Comparison of ENCODE assay signal across 11 cellular contexts in the genomic region with DNA sequence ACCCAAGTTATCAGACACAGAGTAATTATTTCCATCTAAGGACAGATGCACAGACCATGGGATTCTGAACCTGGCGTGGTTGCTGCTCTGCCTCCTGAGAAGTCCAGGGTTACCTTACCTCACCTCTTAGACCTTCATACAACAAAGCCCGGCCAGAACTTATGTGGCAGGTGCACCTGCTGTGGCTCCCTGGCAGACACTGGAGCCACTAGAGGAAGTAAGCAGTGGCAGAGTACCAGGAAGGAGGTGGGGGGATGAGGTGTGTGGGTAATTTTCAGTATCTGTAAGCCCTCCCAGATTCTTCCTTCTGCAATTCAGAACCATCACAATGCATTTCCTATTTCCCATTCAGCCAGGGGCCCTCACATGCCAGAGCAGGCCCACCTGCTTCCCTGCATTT.
A peak's percentile ranks its signal among the peaks of the same experiment; 100 is the strongest.
DNase-seq lines count a peak whose midpoint lies in the region; ATAC-seq and TF ChIP-seq lines count a peak whose summit lies in the region.
"Had no signal": no experiment of that assay in that cellular context is flagged by ENCODE, and none has a peak within 500 bp of the region (broad histone marks: within the 10 kb centered on the region; RNA-seq: fewer than 3 reads in every experiment).

No MANE protein-coding gene starts in this region.

- no peak for ATAC-seq in activated naive CD4-positive, alpha-beta T cell treated with anti-CD3 and anti-CD28 coated beads, Interleukin-2, amount 50 U/mL, for 72 hours
- ATAC-seq in HG02588 (IDR thresholded peaks at IDR 0.05; ENCODE audit: unreplicated experiment), result no peak

- H3K4me3 ChIP-seq in esophagus (ENCODE audit: low read depth in 1 of 2, low read length in 2 of 2), result peak overlapping the region; percentile 42 to 97
- H3K4me3 ChIP-seq: colonic mucosa, HAP-1 had no signal

- no peak for TF ChIP-seq CTCF in type B pancreatic cell (conservative IDR thresholded peaks at IDR 0.05)

- no peaks in the 10 kb centered on the region for H3K27me3 Mint-ChIP-seq in activated naive CD4-positive, alpha-beta T cell treated with anti-CD3 and anti-CD28 coated beads, Interleukin-2, amount 50 U/mL, for 24 hours
- H3K27me3 Mint-ChIP-seq in type B pancreatic cell, result peaks cover 28% of the 10 kb centered on the region

- H3K4me1 ChIP-seq in esophagus (ENCODE audit: control insufficient read depth in 2 of 2, insufficient read depth in 2 of 2, low read length in 1 of 2), result peaks cover 2 to 12% of the 10 kb centered on the region in 2 donors
- H3K4me1 ChIP-seq: colonic mucosa had no signal

- H3K4me3 Mint-ChIP-seq in activated naive CD4-positive, alpha-beta T cell treated with anti-CD3 and anti-CD28 coated beads, Interleukin-2, amount 50 U/mL, for 24 hours, result peak overlapping the region; percentile 87
- peak overlapping the region; percentile 89 for H3K4me3 Mint-ChIP-seq in type B pancreatic cell

- peaks cover 66% of the 10 kb centered on the region for H3K4me1 Mint-ChIP-seq in activated naive CD4-positive, alpha-beta T cell treated with anti-CD3 and anti-CD28 coated beads, Interleukin-2, amount 50 U/mL, for 24 hours
- H3K4me1 Mint-ChIP-seq in type B pancreatic cell (ENCODE audit: unreplicated experiment), result peaks cover 19% of the 10 kb centered on the region

- peak overlapping the region; percentile 34 to 70 for H3K27ac ChIP-seq in esophagus (ENCODE audit: low read depth in 2 of 2, low read length in 1 of 2)
- H3K27ac ChIP-seq: colonic mucosa had no signal

- H3K36me3 Mint-ChIP-seq in activated naive CD4-positive, alpha-beta T cell treated with anti-CD3 and anti-CD28 coated beads, Interleukin-2, amount 50 U/mL, for 24 hours, result no peaks in the 10 kb centered on the region
- peaks cover 0 to 6% of the 10 kb centered on the region in 2 donors for H3K36me3 Mint-ChIP-seq in activated naive CD4-positive, alpha-beta T cell treated with anti-CD3 and anti-CD28 coated beads, Interleukin-2, amount 50 U/mL, for 72 hours
- H3K36me3 Mint-ChIP-seq in type B pancreatic cell, result no peaks in the 10 kb centered on the region

- peaks cover 0 to 2% of the 10 kb centered on the region in 2 donors for H3K36me3 ChIP-seq in esophagus (ENCODE audit: control insufficient read depth in 2 of 2, insufficient read depth in 2 of 2, low read length in 1 of 2)
- H3K36me3 ChIP-seq: colonic mucosa, HAP-1 had no signal

- DNase-seq in activated naive CD4-positive, alpha-beta T cell treated with anti-CD3 and anti-CD28 coated beads, Interleukin-2, amount 50 U/mL, for 72 hours (ENCODE audit: low spot score in 2 of 2), result no peak
- DNase-seq in RPMI8226, result peak; percentile 18
- no peak for DNase-seq in type B pancreatic cell (ENCODE audit: extremely low spot score, unreplicated experiment)
- no peak for DNase-seq in HCEC 1CT
- DNase-seq in stimulated activated CD4-positive, alpha-beta T cell treated with anti-CD3 and anti-CD28 coated beads, Interleukin-4, amount 100 ng/mL, for 1 hour, result no peak
- DNase-seq: colonic mucosa, NCI-H1930 had no signal

- 59 to 82% methylated on average over 2 of the region's 2 CpGs for WGBS in esophagus, 2 donors

- no peaks in the 10 kb centered on the region for H3K9me3 ChIP-seq in esophagus (ENCODE audit: control insufficient read depth in 2 of 2, insufficient read depth in 1 of 2, low read depth in 1 of 2, low read length in 1 of 2)
- H3K9me3 ChIP-seq: colonic mucosa, HAP-1 had no signal

- peak overlapping the region; percentile 49 for H3K27ac Mint-ChIP-seq in activated naive CD4-positive, alpha-beta T cell treated with anti-CD3 and anti-CD28 coated beads, Interleukin-2, amount 50 U/mL, for 24 hours
- H3K27ac Mint-ChIP-seq in activated naive CD4-positive, alpha-beta T cell treated with anti-CD3 and anti-CD28 coated beads, Interleukin-2, amount 50 U/mL, for 72 hours, result no peak overlapping the region
- peak overlapping the region; percentile 82 for H3K27ac Mint-ChIP-seq in type B pancreatic cell

- no peaks in the 10 kb centered on the region for H3K9me3 Mint-ChIP-seq in activated naive CD4-positive, alpha-beta T cell treated with anti-CD3 and anti-CD28 coated beads, Interleukin-2, amount 50 U/mL, for 24 hours
- H3K9me3 Mint-ChIP-seq in activated naive CD4-positive, alpha-beta T cell treated with anti-CD3 and anti-CD28 coated beads, Interleukin-2, amount 50 U/mL, for 72 hours, result no peaks in the 10 kb centered on the region
- no peaks in the 10 kb centered on the region for H3K9me3 Mint-ChIP-seq in type B pancreatic cell

- H3K27me3 ChIP-seq in esophagus (ENCODE audit: control insufficient read depth in 1 of 2, insufficient read depth in 2 of 2, low read length in 2 of 2), result no peaks in the 10 kb centered on the region
- H3K27me3 ChIP-seq: colonic mucosa had no signal

Comparison
In these comparisons a context has a peak if more than half of its experiments do, and no peak if none do; other contexts are left out.
1. H3K27ac Mint-ChIP-seq: peak in activated naive CD4-positive, alpha-beta T cell treated with anti-CD3 and anti-CD28 coated beads, Interleukin-2, amount 50 U/mL, for 24 hours (single experiment) and type B pancreatic cell (single experiment); none in activated naive CD4-positive, alpha-beta T cell treated with anti-CD3 and anti-CD28 coated beads, Interleukin-2, amount 50 U/mL, for 72 hours (0 of 2).